In the genomic region with DNA sequence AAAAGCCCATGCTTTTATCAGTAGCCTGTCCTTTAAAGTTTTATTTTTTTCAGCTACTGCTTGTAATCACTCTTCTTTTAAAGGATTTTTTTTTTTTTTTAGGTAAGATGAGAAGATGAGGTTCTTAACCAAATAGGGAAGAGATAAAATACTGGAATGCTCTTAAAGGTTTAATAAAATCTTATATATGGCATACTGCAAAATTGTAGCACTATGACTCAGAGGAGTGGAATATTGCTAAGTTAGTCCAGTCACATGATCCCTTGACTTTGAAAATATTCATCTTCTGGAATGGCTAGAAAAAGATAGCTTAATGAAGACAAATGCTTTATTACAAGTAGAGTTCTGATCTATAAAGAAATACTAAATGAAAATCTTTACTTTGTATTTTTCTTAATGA, we compare ENCODE assay signal across 11 cellular contexts.
A peak's percentile ranks its signal among the peaks of the same experiment; 100 is the strongest.
DNase-seq lines count a peak whose midpoint lies in the region; ATAC-seq and TF ChIP-seq lines count a peak whose summit lies in the region.
"Had no signal": no experiment of that assay in that cellular context is flagged by ENCODE, and none has a peak within 500 bp of the region (broad histone marks: within the 10 kb centered on the region; RNA-seq: fewer than 3 reads in every experiment).

No MANE protein-coding gene starts in this region.

- peak overlapping the region; percentile 89 for H3K27ac Mint-ChIP-seq in osteocyte (ENCODE audit: unreplicated experiment)
- H3K27ac Mint-ChIP-seq in naive thymus-derived CD8-positive, alpha-beta T cell = no peak overlapping the region
- H3K27ac Mint-ChIP-seq: activated B cell treated with CpG ODN at 0.5 μM for 24 hours had no signal

- peak overlapping the region; percentile 47 for H3K4me3 Mint-ChIP-seq in osteocyte (ENCODE audit: unreplicated experiment)
- H3K4me3 Mint-ChIP-seq in naive thymus-derived CD8-positive, alpha-beta T cell = no peak overlapping the region
- H3K4me3 Mint-ChIP-seq: activated B cell treated with CpG ODN at 0.5 μM for 24 hours had no signal

- in situ Hi-C loops in SK-MEL-5 (cut with HindIII; ENCODE audit: low pct_unique_long_range_greater_than_20kb, low sequenced_read_pairs) = no loop called here

- H3K9me3 Mint-ChIP-seq in osteocyte (ENCODE audit: unreplicated experiment) = peaks cover 11% of the 10 kb centered on the region
- H3K9me3 Mint-ChIP-seq in naive thymus-derived CD8-positive, alpha-beta T cell = peaks cover 0 to 19% (median 4%) of the 10 kb centered on the region in 9 donors
- H3K9me3 Mint-ChIP-seq: activated B cell treated with CpG ODN at 0.5 μM for 24 hours had no signal

- peaks cover 7% of the 10 kb centered on the region for H3K36me3 Mint-ChIP-seq in osteocyte (ENCODE audit: unreplicated experiment)
- H3K36me3 Mint-ChIP-seq in naive thymus-derived CD8-positive, alpha-beta T cell = no peaks in the 10 kb centered on the region

- peaks cover 45% of the 10 kb centered on the region for H3K4me1 Mint-ChIP-seq in osteocyte (ENCODE audit: unreplicated experiment)
- no peaks in the 10 kb centered on the region for H3K4me1 Mint-ChIP-seq in naive thymus-derived CD8-positive, alpha-beta T cell
- H3K4me1 Mint-ChIP-seq: activated B cell treated with CpG ODN at 0.5 μM for 24 hours had no signal

- no peak for ATAC-seq in HG03442 (IDR thresholded peaks at IDR 0.05; ENCODE audit: unreplicated experiment)
- no peak for ATAC-seq in naive thymus-derived CD8-positive, alpha-beta T cell
- no peak for ATAC-seq in HG02610 (IDR thresholded peaks at IDR 0.05; ENCODE audit: unreplicated experiment)

- H3K27me3 Mint-ChIP-seq in osteocyte (ENCODE audit: unreplicated experiment) = no peaks in the 10 kb centered on the region
- H3K27me3 Mint-ChIP-seq in naive thymus-derived CD8-positive, alpha-beta T cell = no peaks in the 10 kb centered on the region
- H3K27me3 Mint-ChIP-seq: activated B cell treated with CpG ODN at 0.5 μM for 24 hours had no signal

- POLR2A ChIA-PET in naive thymus-derived CD8-positive, alpha-beta T cell (lab: Charles Lee) = no interaction called here

- peak; percentile 73 for DNase-seq in ELR (ENCODE audit: low read depth)
- DNase-seq in SK-MEL-5 (ENCODE audit: low read depth, low spot score) = peak; percentile 23
- DNase-seq in fibroblast of gingiva (ENCODE audit: low read depth) = peak; percentile 39
- no peak for DNase-seq in osteocyte (ENCODE audit: extremely low spot score, unreplicated experiment)
- no peak for DNase-seq in SHP77 treated with DMSO at 0.1 percent for 48 hours (lab: John Stamatoyannopoulos, UW)
- no peak for DNase-seq in naive thymus-derived CD8-positive, alpha-beta T cell
- DNase-seq: activated B cell treated with CpG ODN at 0.5 μM for 24 hours, NCI-H2029 treated with DMSO at 0.1 percent for 48 hours, small intestine had no signal

- no peak for TF ChIP-seq CTCF in osteocyte (IDR thresholded peaks at IDR 0.05)

Comparison
In these comparisons a context has a peak if more than half of its experiments do, and no peak if none do; other contexts are left out.
1. DNase-seq: peak in ELR (single experiment), SK-MEL-5 (single experiment) and fibroblast of gingiva (single experiment); none in osteocyte (single experiment), SHP77 treated with DMSO at 0.1 percent for 48 hours (single experiment) and naive thymus-derived CD8-positive, alpha-beta T cell (0 of 10).